Comparison of ENCODE assay signal across 1 cellular context in genomic region chr1:185528084-185528656, GRCh38.
TF ChIP-seq lines count a peak whose summit lies in the region.

No MANE protein-coding gene starts in this region.

TF ChIP-seq in K562, 482 proteins besides CTCF, POLR2A, EP300 and RAD21 (continued from another document):
- TF ChIP-seq PKNOX1 (IDR thresholded peaks at IDR 0.05) (no peak), MED1 (CRISPR knock-in tag; IDR thresholded peaks at IDR 0.05; ENCODE audit: borderline replicate concordance) (no peak), MYC (IDR thresholded peaks at IDR 0.05; ENCODE audit: low read depth, low read length) (no peak), MYC (CRISPR knock-in tag; IDR thresholded peaks at IDR 0.05; ENCODE audit: borderline replicate concordance, low read depth) (no peak), NFE2L1 (tag; IDR thresholded peaks at IDR 0.05; ENCODE audit: borderline replicate concordance, low read depth) (no peak), PREB (CRISPR knock-in tag; IDR thresholded peaks at IDR 0.05) (no peak), YY1 (IDR thresholded peaks at IDR 0.05; ENCODE audit: borderline replicate concordance in 1 of 3, control insufficient read depth in 1 of 3, extremely low read depth in 1 of 3, insufficient read depth in 3 of 3, insufficient read length in 1 of 3, insufficient replicate concordance in 2 of 3, low read depth in 1 of 3, low read length in 2 of 3) (no peak), CBX5 (IDR thresholded peaks at IDR 0.05; ENCODE audit: borderline replicate concordance, low read depth) (no peak), GATAD2A (IDR thresholded peaks at IDR 0.05) (no peak), CTBP1 (IDR thresholded peaks at IDR 0.05; ENCODE audit: borderline replicate concordance) (peak; percentile 59; the same call in 1 of the 2 replicates), IFI16 (CRISPR knock-in tag; IDR thresholded peaks at IDR 0.05) (no peak), ZBTB2 (IDR thresholded peaks at IDR 0.05) (no peak), LEF1 (IDR thresholded peaks at IDR 0.05) (no peak), HBP1 (CRISPR knock-in tag; IDR thresholded peaks at IDR 0.05) (no peak), C11orf30 (IDR thresholded peaks at IDR 0.05; ENCODE audit: low read depth) (peak; percentile 59; the same call in 1 of the 2 replicates), ZFX (CRISPR knock-in tag; IDR thresholded peaks at IDR 0.05) (no peak), MTA3 (IDR thresholded peaks at IDR 0.05; ENCODE audit: borderline replicate concordance) (no peak), ZNF134 (CRISPR knock-in tag; conservative IDR thresholded peaks at IDR 0.05) (no peak), NCOA1 (IDR thresholded peaks at IDR 0.05; ENCODE audit: low read depth) (no peak), YBX1 (IDR thresholded peaks at IDR 0.05) (no peak), XRCC4 (IDR thresholded peaks at IDR 0.05; ENCODE audit: extremely low read depth, insufficient read depth, insufficient read length) (no peak), MITF (IDR thresholded peaks at IDR 0.05) (peak; percentile 63; the same call in 1 of the 2 replicates), ZNF668 (CRISPR knock-in tag; IDR thresholded peaks at IDR 0.05) (no peak), SAFB2 (IDR thresholded peaks at IDR 0.05; ENCODE audit: borderline replicate concordance, low read depth, low read length, severe bottlenecking) (no peak), BACH1 (tag; IDR thresholded peaks at IDR 0.05) (no peak), MIER1 (IDR thresholded peaks at IDR 0.05; ENCODE audit: low read depth) (no peak), TCF7L2 (IDR thresholded peaks at IDR 0.05; ENCODE audit: low read depth, low read length) (no peak), THRAP3 (IDR thresholded peaks at IDR 0.05; ENCODE audit: borderline replicate concordance) (no peak), FOXO4 (CRISPR knock-in tag; IDR thresholded peaks at IDR 0.05) (no peak), ZNF12 (CRISPR knock-in tag; IDR thresholded peaks at IDR 0.05) (no peak), ZNF583 (CRISPR knock-in tag; IDR thresholded peaks at IDR 0.05) (no peak), NELFE (IDR thresholded peaks at IDR 0.05; ENCODE audit: insufficient read depth, insufficient read length) (no peak), RNF219 (CRISPR knock-in tag; IDR thresholded peaks at IDR 0.05) (no peak)
- TF ChIP-seq, protein P1, sequence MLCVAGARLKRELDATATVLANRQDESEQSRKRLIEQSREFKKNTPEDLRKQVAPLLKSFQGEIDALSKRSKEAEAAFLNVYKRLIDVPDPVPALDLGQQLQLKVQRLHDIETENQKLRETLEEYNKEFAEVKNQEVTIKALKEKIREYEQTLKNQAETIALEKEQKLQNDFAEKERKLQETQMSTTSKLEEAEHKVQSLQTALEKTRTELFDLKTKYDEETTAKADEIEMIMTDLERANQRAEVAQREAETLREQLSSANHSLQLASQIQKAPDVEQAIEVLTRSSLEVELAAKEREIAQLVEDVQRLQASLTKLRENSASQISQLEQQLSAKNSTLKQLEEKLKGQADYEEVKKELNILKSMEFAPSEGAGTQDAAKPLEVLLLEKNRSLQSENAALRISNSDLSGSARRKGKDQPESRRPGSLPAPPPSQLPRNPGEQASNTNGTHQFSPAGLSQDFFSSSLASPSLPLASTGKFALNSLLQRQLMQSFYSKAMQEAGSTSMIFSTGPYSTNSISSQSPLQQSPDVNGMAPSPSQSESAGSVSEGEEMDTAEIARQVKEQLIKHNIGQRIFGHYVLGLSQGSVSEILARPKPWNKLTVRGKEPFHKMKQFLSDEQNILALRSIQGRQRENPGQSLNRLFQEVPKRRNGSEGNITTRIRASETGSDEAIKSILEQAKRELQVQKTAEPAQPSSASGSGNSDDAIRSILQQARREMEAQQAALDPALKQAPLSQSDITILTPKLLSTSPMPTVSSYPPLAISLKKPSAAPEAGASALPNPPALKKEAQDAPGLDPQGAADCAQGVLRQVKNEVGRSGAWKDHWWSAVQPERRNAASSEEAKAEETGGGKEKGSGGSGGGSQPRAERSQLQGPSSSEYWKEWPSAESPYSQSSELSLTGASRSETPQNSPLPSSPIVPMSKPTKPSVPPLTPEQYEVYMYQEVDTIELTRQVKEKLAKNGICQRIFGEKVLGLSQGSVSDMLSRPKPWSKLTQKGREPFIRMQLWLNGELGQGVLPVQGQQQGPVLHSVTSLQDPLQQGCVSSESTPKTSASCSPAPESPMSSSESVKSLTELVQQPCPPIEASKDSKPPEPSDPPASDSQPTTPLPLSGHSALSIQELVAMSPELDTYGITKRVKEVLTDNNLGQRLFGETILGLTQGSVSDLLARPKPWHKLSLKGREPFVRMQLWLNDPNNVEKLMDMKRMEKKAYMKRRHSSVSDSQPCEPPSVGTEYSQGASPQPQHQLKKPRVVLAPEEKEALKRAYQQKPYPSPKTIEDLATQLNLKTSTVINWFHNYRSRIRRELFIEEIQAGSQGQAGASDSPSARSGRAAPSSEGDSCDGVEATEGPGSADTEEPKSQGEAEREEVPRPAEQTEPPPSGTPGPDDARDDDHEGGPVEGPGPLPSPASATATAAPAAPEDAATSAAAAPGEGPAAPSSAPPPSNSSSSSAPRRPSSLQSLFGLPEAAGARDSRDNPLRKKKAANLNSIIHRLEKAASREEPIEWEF (CRISPR knock-in tag; IDR thresholded peaks at IDR 0.05) = no peak
- TF ChIP-seq, protein P2, sequence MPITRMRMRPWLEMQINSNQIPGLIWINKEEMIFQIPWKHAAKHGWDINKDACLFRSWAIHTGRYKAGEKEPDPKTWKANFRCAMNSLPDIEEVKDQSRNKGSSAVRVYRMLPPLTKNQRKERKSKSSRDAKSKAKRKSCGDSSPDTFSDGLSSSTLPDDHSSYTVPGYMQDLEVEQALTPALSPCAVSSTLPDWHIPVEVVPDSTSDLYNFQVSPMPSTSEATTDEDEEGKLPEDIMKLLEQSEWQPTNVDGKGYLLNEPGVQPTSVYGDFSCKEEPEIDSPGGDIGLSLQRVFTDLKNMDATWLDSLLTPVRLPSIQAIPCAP (CRISPR knock-in tag; IDR thresholded peaks at IDR 0.05; ENCODE audit: borderline replicate concordance) = no peak
- TF ChIP-seq, protein P3, sequence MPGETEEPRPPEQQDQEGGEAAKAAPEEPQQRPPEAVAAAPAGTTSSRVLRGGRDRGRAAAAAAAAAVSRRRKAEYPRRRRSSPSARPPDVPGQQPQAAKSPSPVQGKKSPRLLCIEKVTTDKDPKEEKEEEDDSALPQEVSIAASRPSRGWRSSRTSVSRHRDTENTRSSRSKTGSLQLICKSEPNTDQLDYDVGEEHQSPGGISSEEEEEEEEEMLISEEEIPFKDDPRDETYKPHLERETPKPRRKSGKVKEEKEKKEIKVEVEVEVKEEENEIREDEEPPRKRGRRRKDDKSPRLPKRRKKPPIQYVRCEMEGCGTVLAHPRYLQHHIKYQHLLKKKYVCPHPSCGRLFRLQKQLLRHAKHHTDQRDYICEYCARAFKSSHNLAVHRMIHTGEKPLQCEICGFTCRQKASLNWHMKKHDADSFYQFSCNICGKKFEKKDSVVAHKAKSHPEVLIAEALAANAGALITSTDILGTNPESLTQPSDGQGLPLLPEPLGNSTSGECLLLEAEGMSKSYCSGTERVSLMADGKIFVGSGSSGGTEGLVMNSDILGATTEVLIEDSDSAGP (CRISPR knock-in tag; IDR thresholded peaks at IDR 0.05) = no peak
- TF ChIP-seq, protein P4, sequence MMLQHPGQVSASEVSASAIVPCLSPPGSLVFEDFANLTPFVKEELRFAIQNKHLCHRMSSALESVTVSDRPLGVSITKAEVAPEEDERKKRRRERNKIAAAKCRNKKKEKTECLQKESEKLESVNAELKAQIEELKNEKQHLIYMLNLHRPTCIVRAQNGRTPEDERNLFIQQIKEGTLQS (IDR thresholded peaks at IDR 0.05) = peak; percentile 15; the same call in 1 of the 2 replicates
- TF ChIP-seq, protein P4 (CRISPR knock-in tag; conservative IDR thresholded peaks at IDR 0.05) = no peak
